In genomic region chr12:22880810-22881209, GRCh38 we compare ENCODE assay signal across 25 cellular contexts.
"Had no signal": no experiment of that assay in that cellular context is flagged by ENCODE, and none has a peak within 500 bp of the region (broad histone marks: within the 10 kb centered on the region; RNA-seq: fewer than 3 reads in every experiment).

No MANE protein-coding gene starts in this region.

- ATAC-seq: heart left ventricle; mucosa of descending colon; naive thymus-derived CD8-positive, alpha-beta T cell; pancreas; right cardiac atrium; sciatic nerve had no signal

- H3K27me3 ChIP-seq: heart left ventricle, pancreas, tibial nerve, upper lobe of left lung had no signal

- H3K4me1 Mint-ChIP-seq: immature natural killer cell; memory B cell; naive thymus-derived CD8-positive, alpha-beta T cell; nephron; neural crest cell; stimulated activated naive B cell treated with anti-CD40 and anti-IgM and Interleukin-4, amounts not matched to agents 10 μg/mL and 1 μg/mL and 100 μg/mL, for 72 hours had no signal

- DNase-seq: glutamatergic neuron; heart left ventricle; hypothalamus; immature natural killer cell; kidney; left ventricle myocardium inferior; midbrain; mucosa of descending colon; naive thymus-derived CD8-positive, alpha-beta T cell; retina; right cardiac atrium; stimulated activated CD4-positive, alpha-beta T cell treated with anti-CD3 and anti-CD28 coated beads, Interleukin-4, amount 100 ng/mL, for 24 hours; stimulated activated naive B cell treated with anti-CD40 and anti-IgM and Interleukin-4, amounts not matched to agents 10 μg/mL and 1 μg/mL and 100 μg/mL, for 72 hours; substantia nigra had no signal

- H3K4me1 ChIP-seq: heart left ventricle, left ventricle myocardium inferior, pancreas, prostate gland, tibial nerve, upper lobe of left lung had no signal

- H3K4me3 Mint-ChIP-seq: immature natural killer cell; memory B cell; naive thymus-derived CD8-positive, alpha-beta T cell; nephron; neural crest cell; stimulated activated naive B cell treated with anti-CD40 and anti-IgM and Interleukin-4, amounts not matched to agents 10 μg/mL and 1 μg/mL and 100 μg/mL, for 72 hours; stimulated activated naive CD8-positive, alpha-beta T cell treated with anti-CD3 and anti-CD28 coated beads, Interleukin-15, Interleukin-2, amounts not matched to agents 100 ng/mL and 50 ng/mL, for 24 hours had no signal

- H3K9me3 Mint-ChIP-seq: memory B cell, nephron had no signal

- H3K36me3 ChIP-seq: heart left ventricle, left ventricle myocardium inferior, pancreas, prostate gland, tibial nerve, upper lobe of left lung had no signal

- H3K27ac Mint-ChIP-seq: immature natural killer cell; memory B cell; nephron; stimulated activated naive B cell treated with anti-CD40 and anti-IgM and Interleukin-4, amounts not matched to agents 10 μg/mL and 1 μg/mL and 100 μg/mL, for 72 hours; stimulated activated naive CD8-positive, alpha-beta T cell treated with anti-CD3 and anti-CD28 coated beads, Interleukin-15, Interleukin-2, amounts not matched to agents 100 ng/mL and 50 ng/mL, for 24 hours had no signal

- H3K36me3 Mint-ChIP-seq: immature natural killer cell; memory B cell; naive thymus-derived CD8-positive, alpha-beta T cell; stimulated activated naive B cell treated with anti-CD40 and anti-IgM and Interleukin-4, amounts not matched to agents 10 μg/mL and 1 μg/mL and 100 μg/mL, for 72 hours had no signal

- H3K27ac ChIP-seq: heart left ventricle, left ventricle myocardium inferior, pancreas, prostate gland, skin epidermis, tibial nerve, upper lobe of left lung had no signal

- H3K4me3 ChIP-seq: heart left ventricle, left ventricle myocardium inferior, lung, mucosa of descending colon, pancreas, prostate gland, skin epidermis, tibial nerve, upper lobe of left lung had no signal

- H3K9me3 ChIP-seq: heart left ventricle, mucosa of descending colon, pancreas, prostate gland, tibial nerve, upper lobe of left lung had no signal
